Comparison of ENCODE assay signal across 8 cellular contexts in genomic region chr17:51029568-51030463, GRCh38.
DNase-seq lines count a peak whose midpoint lies in the region; ATAC-seq and TF ChIP-seq lines count a peak whose summit lies in the region.

No MANE protein-coding gene starts in this region.

- intact Hi-C loops in right lobe of liver (cut with DNase I), result no loop called here

- 15% methylated on average over 3 of the region's 3 CpGs for WGBS in right lobe of liver (ENCODE audit: insufficient coverage, low coverage, low lambda C conversion rate, missing lambda C conversion rate)

- H3K4me1 ChIP-seq in right lobe of liver, result peaks cover 0 to 8% (median 3%) of the 10 kb centered on the region in 4 donors

- DNase-seq in A172 (ENCODE audit: low spot score), result peak; percentile 41
- no peak for DNase-seq in right lobe of liver
- no peak for DNase-seq in HuH-7.5 (ENCODE audit: low spot score)
- DNase-seq in H7, result no peak

- peak overlapping the region; percentile 48 to 60 (median 48) for H3K27ac ChIP-seq in right lobe of liver

- peak overlapping the region; percentile 72 for H3K4me3 Mint-ChIP-seq in activated naive CD8-positive, alpha-beta T cell

- no peaks in the 10 kb centered on the region for H3K27me3 Mint-ChIP-seq in activated naive CD8-positive, alpha-beta T cell

- H3K36me3 ChIP-seq in right lobe of liver, result no peaks in the 10 kb centered on the region
- no peaks in the 10 kb centered on the region for H3K36me3 ChIP-seq in H7 (replicated peaks; ENCODE audit: control insufficient read depth, insufficient read depth, low read length)

- no peaks in the 10 kb centered on the region for H3K9me3 Mint-ChIP-seq in activated naive CD8-positive, alpha-beta T cell (ENCODE audit: low read depth)

- peak overlapping the region; percentile 83 for H3K27ac Mint-ChIP-seq in activated naive CD8-positive, alpha-beta T cell

- H3K4me1 Mint-ChIP-seq in activated naive CD8-positive, alpha-beta T cell (ENCODE audit: low read depth), result peaks cover 30% of the 10 kb centered on the region

- peaks cover 20% of the 10 kb centered on the region for H3K36me3 Mint-ChIP-seq in activated naive CD8-positive, alpha-beta T cell

- TF ChIP-seq CTCF in right lobe of liver (IDR thresholded peaks at IDR 0.05), result no peak

- H3K4me3 ChIP-seq in right lobe of liver, result peak overlapping the region in 2 of 3 donors; percentile 2 to 11
- H3K4me3 ChIP-seq in H7 (ENCODE audit: insufficient read depth, low read depth, low read length), result no peak overlapping the region

- ATAC-seq in GM21367 (IDR thresholded peaks at IDR 0.05; ENCODE audit: unreplicated experiment) (peak; percentile 46), right lobe of liver (peak; percentile 51 to 74 (median 67)), GM18502 (IDR thresholded peaks at IDR 0.05; ENCODE audit: poor library complexity, unreplicated experiment) (no peak), HG03135 (IDR thresholded peaks at IDR 0.05; ENCODE audit: unreplicated experiment) (no peak)

- H3K27me3 ChIP-seq in right lobe of liver, result no peaks in the 10 kb centered on the region
- no peaks in the 10 kb centered on the region for H3K27me3 ChIP-seq in H7 (ENCODE audit: control insufficient read depth, insufficient read depth, low read length)

- H3K9me3 ChIP-seq in right lobe of liver, result no peaks in the 10 kb centered on the region

- no peak for TF ChIP-seq POLR2A in right lobe of liver (IDR thresholded peaks at IDR 0.05)

Comparison
In these comparisons a context has a peak if more than half of its experiments do, and no peak if none do; other contexts are left out.
1. ATAC-seq: peak in GM21367 (single experiment) and right lobe of liver (4 of 4); none in GM18502 (single experiment) and HG03135 (single experiment).